ENCODE assay signal across 1 cellular context in genomic region chr11:119207300-119207570, GRCh38.
TF ChIP-seq lines count a peak whose summit lies in the region.

No MANE protein-coding gene starts in this region.

TF ChIP-seq in SK-N-SH treated with all-trans-retinoic acid at 6 μM for 48 hours, 23 proteins besides CTCF, POLR2A, EP300 and RAD21 (continued from another document):
- TF ChIP-seq, protein P1, sequence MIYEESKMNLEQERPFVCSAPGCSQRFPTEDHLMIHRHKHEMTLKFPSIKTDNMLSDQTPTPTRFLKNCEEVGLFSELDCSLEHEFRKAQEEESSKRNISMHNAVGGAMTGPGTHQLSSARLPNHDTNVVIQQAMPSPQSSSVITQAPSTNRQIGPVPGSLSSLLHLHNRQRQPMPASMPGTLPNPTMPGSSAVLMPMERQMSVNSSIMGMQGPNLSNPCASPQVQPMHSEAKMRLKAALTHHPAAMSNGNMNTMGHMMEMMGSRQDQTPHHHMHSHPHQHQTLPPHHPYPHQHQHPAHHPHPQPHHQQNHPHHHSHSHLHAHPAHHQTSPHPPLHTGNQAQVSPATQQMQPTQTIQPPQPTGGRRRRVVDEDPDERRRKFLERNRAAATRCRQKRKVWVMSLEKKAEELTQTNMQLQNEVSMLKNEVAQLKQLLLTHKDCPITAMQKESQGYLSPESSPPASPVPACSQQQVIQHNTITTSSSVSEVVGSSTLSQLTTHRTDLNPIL (CRISPR knock-in tag; IDR thresholded peaks at IDR 0.05; ENCODE audit: low read depth) = no peak
- no peak for TF ChIP-seq ISL1 (CRISPR knock-in tag; IDR thresholded peaks at IDR 0.05)
